21 cellular contexts compared by ENCODE assay signal in the genomic region with DNA sequence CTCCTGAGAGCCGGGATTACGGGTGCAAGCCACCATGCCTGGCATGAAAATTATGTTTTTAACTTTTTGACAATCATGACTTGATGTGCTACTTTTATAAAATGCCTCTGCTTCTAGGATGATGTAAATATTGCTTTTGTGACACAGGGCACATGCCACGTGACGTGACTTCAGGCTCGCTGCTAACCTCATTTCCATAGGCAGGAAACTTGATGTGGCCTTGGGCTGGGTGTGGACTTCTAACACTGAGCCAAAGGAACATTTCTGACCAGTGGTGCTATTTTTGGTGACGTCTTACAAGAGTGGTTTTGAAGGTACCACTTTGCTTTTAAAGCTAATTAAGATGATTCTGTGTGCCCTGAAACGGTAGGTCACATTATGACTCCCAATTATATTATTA.
"Had no signal": no experiment of that assay in that cellular context is flagged by ENCODE, and none has a peak within 500 bp of the region (broad histone marks: within the 10 kb centered on the region; RNA-seq: fewer than 3 reads in every experiment).

No MANE protein-coding gene starts in this region.

- FAIRE-seq: RCC 7860 had no signal

- ATAC-seq: SK-N-SH treated with all-trans-retinoic acid at 6 μM for 48 hours had no signal

- DNase-seq: KBM-7, MG63, NCI-H1092, NCI-H1105 treated with DMSO at 0.1 percent for 48 hours, NCI-H1417 treated with DMSO at 0.1 percent for 48 hours, NCI-H146, NCI-H1694 treated with DMSO at 0.1 percent for 48 hours, NCI-H1930, NCI-H2081, NCI-H2107, NCI-H226, NCI-H446, NCI-H510A, NCI-H524 treated with DMSO at 0.1 percent for 48 hours, NCI-H69, NCI-H774, RPMI8226, SHP77 treated with DMSO at 0.1 percent for 48 hours, SJCRH30 had no signal

- H3K27me3 ChIP-seq: MG63, SJCRH30 had no signal

- H3K27ac ChIP-seq: SJCRH30 had no signal

- H3K36me3 ChIP-seq: MG63, SJCRH30 had no signal

- H3K4me1 ChIP-seq: SJCRH30 had no signal

- H3K4me3 ChIP-seq: MG63, SJCRH30 had no signal

- H3K9me3 ChIP-seq: MG63, SJCRH30 had no signal
